ENCODE assay signal across 20 cellular contexts in the genomic region with DNA sequence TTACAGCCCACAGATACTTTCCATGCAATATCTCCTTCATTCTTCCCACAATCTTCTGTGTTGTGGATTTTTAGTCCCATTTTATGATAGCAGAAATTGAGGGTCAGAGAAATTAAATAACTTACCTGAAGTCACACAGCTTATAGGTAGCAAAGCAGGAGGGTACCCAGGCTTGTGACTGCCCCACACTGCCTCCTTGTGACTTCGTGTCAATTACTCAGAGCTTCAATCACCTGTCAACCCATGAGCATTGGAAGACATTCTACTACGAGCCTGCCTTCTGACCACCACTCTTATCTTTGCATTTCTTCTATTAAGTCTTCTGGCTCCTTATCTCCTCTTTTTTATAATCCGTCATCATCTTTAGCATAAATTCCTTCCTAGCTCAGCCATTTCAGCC.
"Had no signal": no experiment of that assay in that cellular context is flagged by ENCODE, and none has a peak within 500 bp of the region (broad histone marks: within the 10 kb centered on the region; RNA-seq: fewer than 3 reads in every experiment).

No MANE protein-coding gene starts in this region.

- DNase-seq: activated CD4-positive, alpha-beta T cell treated with anti-CD3 and anti-CD28 coated beads, Interleukin-2, amount 50 U/mL, for 1 hour; activated CD4-positive, CD25-positive, alpha-beta regulatory T cell treated with anti-CD3 and anti-CD28 coated beads, Interleukin-2, amount 50 U/mL, for 72 hours; activated CD8-positive, alpha-beta memory T cell treated with anti-CD3 and anti-CD28 coated beads, Interleukin-2, amount 50 U/mL, for 4 hours; activated naive CD4-positive, alpha-beta T cell treated with anti-CD3 and anti-CD28 coated beads, Interleukin-2, amount 10 ng/mL, durations not matched to agents 7 days and 5 days; activated T-cell treated with anti-CD3 and anti-CD28 coated beads, Interleukin-2, amount 50 U/mL, for 4 hours; aorta; brain microvascular endothelial cell; central memory CD4-positive, alpha-beta T cell; dorsolateral prefrontal cortex; foreskin keratinocyte; left lung; nephron progenitor cell; occipital lobe; retina; stimulated activated CD4-positive, alpha-beta T cell treated with anti-CD3 and anti-CD28 coated beads, Interleukin-12 subunit alpha, Interleukin-12 subunit beta, amount 100 ng/mL, for 4 hours; stimulated activated CD4-positive, alpha-beta T cell treated with anti-CD3 and anti-CD28 coated beads, Interleukin-1b, Interleukin-23, amount 100 ng/mL, for 48 hours; stimulated activated naive CD4-positive, alpha-beta T cell treated with Interleukin-2 at 50 U/mL for 16 hours; T-helper 9 cell; tibial artery had no signal

- H3K27ac ChIP-seq: brain microvascular endothelial cell, dorsolateral prefrontal cortex, foreskin keratinocyte, left lung, tibial artery had no signal

- H3K27me3 ChIP-seq: brain microvascular endothelial cell, dorsolateral prefrontal cortex, foreskin keratinocyte, left lung, tibial artery had no signal

- H3K9me3 Mint-ChIP-seq: activated T-cell treated with anti-CD3 and anti-CD28 coated beads, Interleukin-2, amount 50 U/mL, for 4 hours; nephron progenitor cell had no signal

- H3K36me3 Mint-ChIP-seq: activated naive CD4-positive, alpha-beta T cell treated with anti-CD3 and anti-CD28 coated beads, Interleukin-2, amount 10 ng/mL, durations not matched to agents 7 days and 5 days had no signal

- H3K27me3 Mint-ChIP-seq: activated naive CD4-positive, alpha-beta T cell treated with anti-CD3 and anti-CD28 coated beads, Interleukin-2, amount 10 ng/mL, durations not matched to agents 7 days and 5 days had no signal

- H3K4me3 ChIP-seq: dorsolateral prefrontal cortex, left lung, tibial artery had no signal

- ATAC-seq: activated T-cell treated with anti-CD3 and anti-CD28 coated beads, Interleukin-2, amount 50 U/mL, for 4 hours; foreskin keratinocyte; left lung had no signal

- H3K4me1 ChIP-seq: foreskin keratinocyte, left lung, tibial artery had no signal

- H3K9me3 ChIP-seq: left lung, tibial artery had no signal

- H3K36me3 ChIP-seq: brain microvascular endothelial cell, left lung, tibial artery had no signal

- H3K4me3 Mint-ChIP-seq: activated naive CD4-positive, alpha-beta T cell treated with anti-CD3 and anti-CD28 coated beads, Interleukin-2, amount 10 ng/mL, durations not matched to agents 7 days and 5 days; activated T-cell treated with anti-CD3 and anti-CD28 coated beads, Interleukin-2, amount 50 U/mL, for 4 hours; nephron progenitor cell had no signal

- H3K4me1 Mint-ChIP-seq: activated naive CD4-positive, alpha-beta T cell treated with anti-CD3 and anti-CD28 coated beads, Interleukin-2, amount 10 ng/mL, durations not matched to agents 7 days and 5 days; nephron progenitor cell had no signal

- FAIRE-seq: colon had no signal

- H3K27ac Mint-ChIP-seq: activated naive CD4-positive, alpha-beta T cell treated with anti-CD3 and anti-CD28 coated beads, Interleukin-2, amount 10 ng/mL, durations not matched to agents 7 days and 5 days; nephron progenitor cell had no signal
